In the genomic region with DNA sequence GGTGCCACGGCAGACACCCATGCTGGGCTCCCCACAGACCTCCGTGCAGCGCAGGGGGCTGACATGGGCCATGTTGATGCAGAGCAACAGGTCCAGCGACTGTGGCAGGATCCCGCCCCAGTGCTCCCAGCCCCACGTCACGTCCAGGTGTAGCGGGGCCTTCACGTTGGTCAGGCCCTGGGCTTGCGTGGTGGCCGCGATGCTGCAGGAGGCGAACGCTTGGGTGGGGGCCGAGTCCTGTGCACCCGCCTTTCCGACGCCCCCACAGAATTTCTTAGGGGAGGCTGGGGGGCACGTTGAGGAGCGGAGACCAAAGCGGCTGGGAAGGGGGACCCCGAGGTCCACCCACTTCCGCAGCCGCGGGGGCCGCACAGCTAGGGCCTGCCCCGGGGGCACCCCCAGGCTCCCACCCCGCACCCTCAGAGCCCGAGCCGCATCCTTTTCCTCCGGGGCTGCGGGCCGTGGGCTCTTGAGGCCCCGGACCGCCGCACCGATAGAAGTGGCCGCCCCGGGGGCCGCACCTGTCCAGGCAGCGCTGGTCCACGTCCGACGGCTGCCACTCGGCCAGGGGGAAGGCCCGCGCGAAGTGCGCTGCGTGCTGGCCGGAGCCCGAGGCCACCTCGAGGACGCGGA, we compare ENCODE assay signal across 8 cellular contexts. TPM values are rescaled to one million over a fixed set of nuclear protein-coding genes. Genes with fewer than 3 reads are reported as not detected.
DNase-seq lines count a peak whose midpoint lies in the region; ATAC-seq and TF ChIP-seq lines count a peak whose summit lies in the region.

No MANE protein-coding gene starts in this region.

- peak overlapping the region; percentile 85 for H3K9ac ChIP-seq in SK-N-MC (ENCODE audit: insufficient read length)

- no peak for TF ChIP-seq POLR2A in esophagus squamous epithelium (IDR thresholded peaks at IDR 0.05)

- TF ChIP-seq CTCF in esophagus squamous epithelium (IDR thresholded peaks at IDR 0.05) (no peak), psoas muscle (IDR thresholded peaks at IDR 0.05) (no peak)

- in situ Hi-C loops in KBM-7 (cut with MboI; ENCODE audit: low pct_unique_long_range_greater_than_20kb, low sequenced_read_pairs): no loop called here

- H3K36me3 ChIP-seq in ACC112 (ENCODE audit: insufficient read depth, low read length) (peaks cover 3% of the 10 kb centered on the region; the same call in 1 of the 2 replicates), SK-N-MC (ENCODE audit: insufficient read depth, low read length) (no peaks in the 10 kb centered on the region), esophagus squamous epithelium (peaks cover 0 to 29% (median 9%) of the 10 kb centered on the region in 3 donors), psoas muscle (ENCODE audit: insufficient read depth in 1 of 2, low read depth in 1 of 2) (peaks cover 0 to 13% of the 10 kb centered on the region in 2 donors)

- peak overlapping the region; percentile 87 for H3K27ac ChIP-seq in ACC112 (ENCODE audit: low read depth, low read length)
- peak overlapping the region; percentile 96 for H3K27ac ChIP-seq in SK-N-MC
- peak overlapping the region; percentile 85 to 99 (median 96) for H3K27ac ChIP-seq in esophagus squamous epithelium
- peak overlapping the region; percentile 90 for H3K27ac ChIP-seq in psoas muscle

- H3K4me3 ChIP-seq in ACC112 (ENCODE audit: low read depth, low read length) (peak overlapping the region; percentile 93), SK-N-MC (peak overlapping the region; percentile 99), esophagus squamous epithelium (peak overlapping the region; percentile 72 to 93 (median 82)), psoas muscle (peak overlapping the region; percentile 78)

- H3K27me3 ChIP-seq in ACC112 (ENCODE audit: insufficient read depth, low read length): no peaks in the 10 kb centered on the region
- no peaks in the 10 kb centered on the region for H3K27me3 ChIP-seq in esophagus squamous epithelium
- no peaks in the 10 kb centered on the region for H3K27me3 ChIP-seq in psoas muscle (ENCODE audit: insufficient read depth in 3 of 3, low read length in 2 of 3)

- peaks cover 10% of the 10 kb centered on the region for H3K79me2 ChIP-seq in ACC112 (ENCODE audit: control insufficient read depth, insufficient read depth, low read length, unreplicated experiment)

- WGBS in esophagus squamous epithelium, 2 donors: no CpG with 5 or more reads among the region's 55 CpGs
- WGBS in psoas muscle, 3 donors: 4 to 10% (median 7%) methylated on average over 43 to 55 of the region's 55 CpGs

- H3K4me1 ChIP-seq in ACC112 (ENCODE audit: control insufficient read depth, insufficient read depth, low read length, unreplicated experiment) (peaks cover 15% of the 10 kb centered on the region), esophagus squamous epithelium (peaks cover 24 to 42% (median 24%) of the 10 kb centered on the region in 3 donors), psoas muscle (peaks cover 28% of the 10 kb centered on the region)

- ATAC-seq in GM21529 (IDR thresholded peaks at IDR 0.05; ENCODE audit: unreplicated experiment) (peak; percentile 4), psoas muscle (no peak), GM19351 (IDR thresholded peaks at IDR 0.05; ENCODE audit: unreplicated experiment) (no peak)

- no peaks in the 10 kb centered on the region for H3K9me3 ChIP-seq in SK-N-MC (ENCODE audit: low read depth, low read length)
- H3K9me3 ChIP-seq in esophagus squamous epithelium: no peaks in the 10 kb centered on the region
- no peaks in the 10 kb centered on the region for H3K9me3 ChIP-seq in psoas muscle

- intact Hi-C loops in esophagus squamous epithelium (cut with DNase I) (no loop called here), psoas muscle (cut with DNase I) (no loop called here)

- H2AFZ ChIP-seq in ACC112 (ENCODE audit: low read length, unreplicated experiment): peak overlapping the region; percentile 76

- DNase-seq in SK-N-MC (ENCODE audit: low read depth, low spot score) (no peak), esophagus squamous epithelium (lab: John Stamatoyannopoulos, UW) (no peak), psoas muscle (no peak), KBM-7 (no peak), NCI-H1092 treated with DMSO at 0.1 percent for 48 hours (lab: John Stamatoyannopoulos, UW) (no peak)

RNA-seq across cellular contexts. Expression of gene METTL26, which starts 0.4 kb away (rescaled TPM):
- total RNA-seq in esophagus squamous epithelium (100 to 1,000 TPM in 1 of 4 donors, 10 to 100 TPM in 3; 69.6 to 105 (median 79.9) TPM), psoas muscle (10 to 100 TPM; 42.4 to 55.6 (median 48.4) TPM)
- 10 to 100 TPM; 90.8 to 97.8 (median 96.4) TPM for polyA plus RNA-seq in psoas muscle

RNA-seq across cellular contexts. Expression of gene WFIKKN1, which starts 4.9 kb away (rescaled TPM):
- 1 to 10 TPM in 1 of 4 donors, under 1 TPM in 3; under 0.01 to 1.8 (median 0.29) TPM for total RNA-seq in esophagus squamous epithelium
- total RNA-seq in psoas muscle: 1 to 10 TPM in 2 of 4 donors, under 1 TPM in 2; 0.30 to 2.0 (median 0.82) TPM
- polyA plus RNA-seq in psoas muscle: under 1 TPM; 0.31 to 0.61 (median 0.36) TPM

RNA-seq across cellular contexts. Expression of gene MCRIP2, which starts 5.9 kb away (rescaled TPM):
- total RNA-seq in esophagus squamous epithelium: 10 to 100 TPM; 17.3 to 35.6 (median 28.1) TPM
- total RNA-seq in psoas muscle: 10 to 100 TPM; 61.6 to 80.2 (median 68.9) TPM
- 100 to 1,000 TPM in 2 of 3 donors, 10 to 100 TPM in 1; 95.1 to 124 (median 108) TPM for polyA plus RNA-seq in psoas muscle

RNA-seq across cellular contexts. Expression of gene WDR90, which starts 13.5 kb away (rescaled TPM):
- total RNA-seq in esophagus squamous epithelium (10 to 100 TPM in 3 of 4 donors, 1 to 10 TPM in 1; 7.2 to 26.5 (median 15.8) TPM), psoas muscle (1 to 10 TPM; 4.0 to 9.6 (median 8.1) TPM)
- 1 to 10 TPM; 5.6 to 9.7 (median 6.4) TPM for polyA plus RNA-seq in psoas muscle

RNA-seq across cellular contexts. Expression of gene RHOT2, which starts 32.2 kb away (rescaled TPM):
- total RNA-seq in esophagus squamous epithelium: 10 to 100 TPM; 28.4 to 70.2 (median 48.9) TPM
- total RNA-seq in psoas muscle: 10 to 100 TPM; 38.8 to 56.8 (median 48.8) TPM
- polyA plus RNA-seq in psoas muscle: 10 to 100 TPM; 47.7 to 75.8 (median 52.6) TPM
